10 cellular contexts compared by ENCODE assay signal in the genomic region with DNA sequence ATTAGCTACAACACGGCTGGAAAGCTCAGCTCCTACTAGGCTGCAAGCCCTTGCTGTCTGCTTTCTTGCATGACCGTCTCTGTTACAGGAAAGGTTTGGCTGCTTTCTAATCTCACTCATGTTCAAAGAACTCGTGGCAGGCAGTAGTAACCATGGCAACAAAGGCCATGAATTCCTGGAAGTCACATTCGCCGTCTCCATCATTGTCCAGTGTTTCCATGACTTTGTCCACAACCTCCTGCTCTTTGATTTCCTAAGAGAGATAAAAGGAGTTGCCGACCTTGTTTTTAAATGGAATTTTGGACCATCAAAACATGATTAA. TPM values are rescaled to one million over a fixed set of nuclear protein-coding genes. Genes with fewer than 3 reads are reported as not detected.
DNase-seq lines count a peak whose midpoint lies in the region; ATAC-seq and TF ChIP-seq lines count a peak whose summit lies in the region.
"Had no signal": no experiment of that assay in that cellular context is flagged by ENCODE, and none has a peak within 500 bp of the region (broad histone marks: within the 10 kb centered on the region; RNA-seq: fewer than 3 reads in every experiment).

No MANE protein-coding gene starts in this region.

- no peak overlapping the region for H3K4me3 ChIP-seq in astrocyte of the spinal cord (ENCODE audit: low read depth, low read length)
- no peak overlapping the region for H3K4me3 ChIP-seq in retinal pigment epithelial cell (ENCODE audit: low read length)
- H3K4me3 ChIP-seq in suprapubic skin = no peak overlapping the region

- TF ChIP-seq POLR2A in suprapubic skin (IDR thresholded peaks at IDR 0.05) = no peak

- ATAC-seq in left ventricle myocardium superior = peak; percentile 60
- ATAC-seq in GM21825 (IDR thresholded peaks at IDR 0.05; ENCODE audit: unreplicated experiment) = no peak

- H3K27ac ChIP-seq in suprapubic skin = no peak overlapping the region
- H3K27ac ChIP-seq: parathyroid adenoma had no signal

- DNase-seq in HCEC 1CT (peak; percentile 56), astrocyte of the spinal cord (ENCODE audit: low read depth, low spot score) (peak; percentile 88), left ventricle myocardium superior (no peak), retinal pigment epithelial cell (ENCODE audit: low read depth) (peak; percentile 80), suprapubic skin (ENCODE audit: low spot score in 2 of 2) (no peak), iPS-NIHi7 (ENCODE audit: extremely low spot score) (no peak), SKM-1 (lab: John Stamatoyannopoulos, UW; ENCODE audit: unreplicated experiment) (no peak)
- DNase-seq: NCI-H2081 treated with DMSO at 0.1 percent for 48 hours had no signal

- intact Hi-C loops in left ventricle myocardium superior (cut with micrococcal nuclease) = no loop called here

- 20% methylated on average over 6 of the region's 6 CpGs for WGBS in suprapubic skin

- in situ Hi-C loops in astrocyte of the spinal cord (cut with HindIII; ENCODE audit: low sequenced_read_pairs) = no loop called here

- no peaks in the 10 kb centered on the region for H3K27me3 ChIP-seq in suprapubic skin

- H3K9me3 ChIP-seq in suprapubic skin = no peaks in the 10 kb centered on the region

- no peak for TF ChIP-seq CTCF in astrocyte of the spinal cord (IDR thresholded peaks at IDR 0.05; ENCODE audit: low read depth, low read length)
- TF ChIP-seq CTCF in retinal pigment epithelial cell (conservative IDR thresholded peaks at IDR 0.05; ENCODE audit: low read depth, low read length) = no peak
- no peak for TF ChIP-seq CTCF in suprapubic skin (IDR thresholded peaks at IDR 0.05)

- peaks cover 6% of the 10 kb centered on the region for H3K4me1 ChIP-seq in suprapubic skin
- H3K4me1 ChIP-seq: parathyroid adenoma had no signal

- no peaks in the 10 kb centered on the region for H3K36me3 ChIP-seq in suprapubic skin

- TF ChIP-seq EP300 in suprapubic skin (IDR thresholded peaks at IDR 0.05) = no peak

RNA-seq across cellular contexts. Expression of gene S100B, which starts 5.7 kb away (rescaled TPM):
- total RNA-seq in left ventricle myocardium superior (3.5 TPM), suprapubic skin (10 to 100 TPM; 11.4 to 16.5 (median 14.2) TPM)

RNA-seq across cellular contexts. Expression of gene PRMT2, which starts 36.3 kb away (rescaled TPM):
- 56.8 TPM for total RNA-seq in left ventricle myocardium superior
- 100 to 1,000 TPM; 102 to 113 (median 107) TPM for total RNA-seq in suprapubic skin

Comparison
In these comparisons a context has a peak if more than half of its experiments do, and no peak if none do; other contexts are left out.
1. DNase-seq: peak in HCEC 1CT (single experiment), astrocyte of the spinal cord (single experiment) and retinal pigment epithelial cell (single experiment); none in left ventricle myocardium superior (single experiment), suprapubic skin (0 of 2), iPS-NIHi7 (single experiment) and SKM-1 (single experiment).